9 cellular contexts compared by ENCODE assay signal in the genomic region with DNA sequence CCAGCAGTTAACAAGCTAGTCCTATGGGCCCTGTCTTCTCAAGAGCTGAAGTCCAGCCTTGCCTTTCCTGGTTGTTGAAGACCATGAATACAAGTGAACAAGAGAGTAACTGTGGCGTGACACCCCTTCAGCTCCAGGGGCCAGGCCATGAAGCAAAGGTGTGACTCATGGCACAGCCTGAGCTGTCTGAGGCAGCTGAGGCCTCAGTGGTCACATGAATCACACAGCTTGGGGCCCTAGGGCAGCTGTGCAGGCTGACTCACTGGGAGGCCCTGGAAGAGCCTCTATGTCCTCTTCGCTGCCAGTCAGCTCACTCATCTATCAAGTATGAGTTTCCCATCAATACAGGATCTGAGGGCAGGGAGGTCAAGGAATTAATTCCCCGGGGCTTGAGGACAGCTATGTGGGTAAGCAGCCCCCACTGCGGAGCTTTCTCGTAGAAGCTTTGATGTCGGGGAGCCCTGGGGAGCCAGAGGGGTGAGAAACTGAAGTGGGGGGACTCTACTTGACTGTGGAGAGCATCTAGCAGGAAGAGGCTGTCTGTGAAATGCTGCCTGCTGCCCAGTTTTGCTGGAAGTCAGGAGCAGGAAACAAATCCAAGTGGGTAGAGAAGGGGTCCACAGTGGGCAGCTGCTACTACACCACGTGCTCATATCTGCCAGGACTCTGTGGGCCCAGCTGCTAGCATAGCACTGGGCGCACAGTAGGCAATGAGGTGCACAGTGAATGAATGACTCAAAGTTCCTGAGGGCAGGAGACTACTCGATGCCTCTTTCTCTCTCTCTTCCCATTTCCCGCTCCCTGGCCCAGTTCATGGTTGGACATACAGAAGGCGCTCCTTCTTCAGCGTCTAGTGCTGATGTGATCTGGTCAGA. TPM values are rescaled to one million over a fixed set of nuclear protein-coding genes. Genes with fewer than 3 reads are reported as not detected.
DNase-seq lines count a peak whose midpoint lies in the region; ATAC-seq and TF ChIP-seq lines count a peak whose summit lies in the region.
"Had no signal": no experiment of that assay in that cellular context is flagged by ENCODE, and none has a peak within 500 bp of the region (broad histone marks: within the 10 kb centered on the region; RNA-seq: fewer than 3 reads in every experiment).

No MANE protein-coding gene starts in this region.

- no peak for TF ChIP-seq CTCF in astrocyte of the cerebellum (IDR thresholded peaks at IDR 0.05; ENCODE audit: low read depth, low read length, missing control alignments)
- TF ChIP-seq CTCF in stomach (IDR thresholded peaks at IDR 0.05) = no peak

- DNase-seq in SJSA1 (ENCODE audit: low read depth in 1 of 2, low spot score in 2 of 2) (peak; percentile 97 to 98), astrocyte of the cerebellum (ENCODE audit: low read depth) (peak; percentile 95), mucosa of gallbladder (ENCODE audit: low spot score) (peak; percentile 72), stomach (peak; percentile 60), DMS153 treated with DMSO at 0.1 percent for 48 hours (lab: John Stamatoyannopoulos, UW; ENCODE audit: unreplicated experiment) (no peak)
- DNase-seq: lower lobe of right lung had no signal

- peak overlapping the region; percentile 84 for H3K27ac ChIP-seq in SJSA1
- peak overlapping the region; percentile 9 to 82 (median 72) for H3K27ac ChIP-seq in stomach
- H3K27ac ChIP-seq: lower lobe of right lung had no signal

- intact Hi-C loops in stomach (cut with DNase I; ENCODE audit: low total_unique reads) = no loop called here

- H3K27me3 ChIP-seq in SJSA1 (replicated peaks) (no peaks in the 10 kb centered on the region), stomach (no peaks in the 10 kb centered on the region)

- peak; percentile 36 for ATAC-seq in GM21423 (IDR thresholded peaks at IDR 0.05; ENCODE audit: unreplicated experiment)
- no peak for ATAC-seq in HG02870 (IDR thresholded peaks at IDR 0.05; ENCODE audit: unreplicated experiment)
- no peak for ATAC-seq in GM21576 (IDR thresholded peaks at IDR 0.05; ENCODE audit: unreplicated experiment)

- in situ Hi-C loops in astrocyte of the cerebellum (cut with HindIII; ENCODE audit: low sequenced_read_pairs) = loop anchor here (5.0 kb wide), 1 partner anchor 49 kb away; no protein-coding TSS in a partner anchor

- H3K4me1 ChIP-seq in SJSA1 (replicated peaks) = peaks cover 74% of the 10 kb centered on the region
- peaks cover 37 to 70% (median 57%) of the 10 kb centered on the region in 4 donors for H3K4me1 ChIP-seq in stomach

- H3K36me3 ChIP-seq in SJSA1 (peaks cover 9% of the 10 kb centered on the region; the same call in 1 of the 2 replicates), stomach (peaks cover 0 to 11% (median 4%) of the 10 kb centered on the region in 4 donors)

- H3K9me3 ChIP-seq in SJSA1 (replicated peaks) = no peaks in the 10 kb centered on the region
- H3K9me3 ChIP-seq in stomach = no peaks in the 10 kb centered on the region
- H3K9me3 ChIP-seq: lower lobe of right lung had no signal

- H3K4me3 ChIP-seq in SJSA1 = no peak overlapping the region
- no peak overlapping the region for H3K4me3 ChIP-seq in astrocyte of the cerebellum (ENCODE audit: low read depth, low read length)
- no peak overlapping the region for H3K4me3 ChIP-seq in stomach
- H3K4me3 ChIP-seq: lower lobe of right lung had no signal

- TF ChIP-seq EP300 in stomach (IDR thresholded peaks at IDR 0.05) = no peak

- no peak for TF ChIP-seq POLR2A in stomach (IDR thresholded peaks at IDR 0.05)

- 78 to 86% (median 84%) methylated on average over 12 of the region's 12 CpGs for WGBS in stomach, 5 donors

RNA-seq across cellular contexts. Expression of a gene that starts 13.7 kb away (rescaled TPM):
- total RNA-seq in SJSA1 (2014; rRNA removed; shearing (Covaris generic)) = not detected in 2 replicates
- total RNA-seq in mucosa of gallbladder = not detected
- not detected for total RNA-seq in stomach
- 1 to 10 TPM in 1 of 3 donors, not detected in 2; 6.5 TPM for polyA plus RNA-seq in stomach
- total RNA-seq: lower lobe of right lung had no signal

RNA-seq across cellular contexts. Expression of a gene that starts 21.3 kb away (rescaled TPM):
- 118 and 155 TPM in 2 replicates for total RNA-seq in SJSA1 (2014; rRNA removed; shearing (Covaris generic))
- total RNA-seq in mucosa of gallbladder (98.5 TPM), stomach (10 to 100 TPM; 16.3 to 99.5 (median 88.9) TPM)
- polyA plus RNA-seq in stomach = 100 to 1,000 TPM; 123 to 163 (median 163) TPM

RNA-seq across cellular contexts. Expression of a gene that starts 28.0 kb away (rescaled TPM):
- total RNA-seq in SJSA1 (2014; rRNA removed; shearing (Covaris generic)) = 18.5 and 19.1 TPM in 2 replicates
- 123 TPM for total RNA-seq in mucosa of gallbladder
- 10 to 100 TPM; 16.2 to 70.7 (median 37.9) TPM for total RNA-seq in stomach
- polyA plus RNA-seq in stomach = 10 to 100 TPM; 27.3 to 82.4 (median 58.3) TPM
